ENCODE assay signal across 17 cellular contexts in genomic region chr13:51067376-51068125, GRCh38. TPM values are rescaled to one million over a fixed set of nuclear protein-coding genes. Genes with fewer than 3 reads are reported as not detected.
DNase-seq lines count a peak whose midpoint lies in the region; ATAC-seq and TF ChIP-seq lines count a peak whose summit lies in the region.
"Had no signal": no experiment of that assay in that cellular context is flagged by ENCODE, and none has a peak within 500 bp of the region (broad histone marks: within the 10 kb centered on the region; RNA-seq: fewer than 3 reads in every experiment).

No MANE protein-coding gene starts in this region.

- H4K20me1 ChIP-seq in GM23338 (replicated peaks; ENCODE audit: insufficient read depth), result no peaks in the 10 kb centered on the region

- intact Hi-C loops in naive thymus-derived CD4-positive, alpha-beta T cell (cut with micrococcal nuclease), result loop anchor here in 1 of 2 donors (5.0 kb wide), 1 partner anchor 1765 kb away; no protein-coding TSS in a partner anchor

- no peak overlapping the region for H3K4me3 Mint-ChIP-seq in GM23338
- no peak overlapping the region for H3K4me3 Mint-ChIP-seq in nephron
- no peak overlapping the region for H3K4me3 Mint-ChIP-seq in naive thymus-derived CD4-positive, alpha-beta T cell
- H3K4me3 Mint-ChIP-seq: IgD-negative memory B cell had no signal

- POLR2A ChIA-PET in naive thymus-derived CD4-positive, alpha-beta T cell (lab: Charles Lee), result interaction anchor here (0.5 kb wide), 1 partner anchor 1104 kb away, joined by 3 read pairs; no protein-coding TSS in a partner anchor

- DNase-seq in COR-L47 (lab: John Stamatoyannopoulos, UW), result peak; percentile 18
- DNase-seq in GM23338 (ENCODE audit: low spot score), result no peak
- peak; percentile 62 to 69 for DNase-seq in NCI-H526 (lab: John Stamatoyannopoulos, UW)
- DNase-seq in DMS53 treated with DMSO at 0.1 percent for 48 hours (lab: John Stamatoyannopoulos, UW; ENCODE audit: unreplicated experiment), result no peak
- no peak for DNase-seq in naive thymus-derived CD4-positive, alpha-beta T cell
- DNase-seq: Caco-2, DMS79 treated with DMSO at 0.1 percent for 48 hours, HCEC 1CT, NCI-H1436 treated with DMSO at 0.1 percent for 48 hours, RPMI8226 had no signal

- TF ChIP-seq CTCF in GM23338 (conservative IDR thresholded peaks at IDR 0.05; ENCODE audit: low read depth in 2 of 2) (no peak), nephron (IDR thresholded peaks at IDR 0.05; ENCODE audit: unreplicated experiment in 3 of 3) (no peak)

- H3K9me3 ChIP-seq in naive thymus-derived CD4-positive, alpha-beta T cell (ENCODE audit: control insufficient read depth in 2 of 3, low read length in 3 of 3), result no peaks in the 10 kb centered on the region
- H3K9me3 ChIP-seq: Caco-2 had no signal

- 0 out of 2 replicates have a peak, but pooled peaks cover 3% of the 10 kb centered on the region for H3F3A ChIP-seq in GM23338 (replicated peaks; ENCODE audit: low read depth)

- CTCF ChIA-PET in naive thymus-derived CD4-positive, alpha-beta T cell (lab: Charles Lee), result interaction anchor here (1.3 to 2.8 kb wide), 2 partner anchors 9 to 1091 kb away, joined by 6 to 13 read pairs; no protein-coding TSS in a partner anchor

- no peaks in the 10 kb centered on the region for H3K9me3 Mint-ChIP-seq in GM23338
- H3K9me3 Mint-ChIP-seq in nephron, result no peaks in the 10 kb centered on the region
- H3K9me3 Mint-ChIP-seq in naive thymus-derived CD4-positive, alpha-beta T cell, result no peaks in the 10 kb centered on the region
- H3K9me3 Mint-ChIP-seq: IgD-negative memory B cell had no signal

- H3K27me3 Mint-ChIP-seq in GM23338 (ENCODE audit: insufficient read depth, low read depth, poor library complexity), result peaks cover 4% of the 10 kb centered on the region
- peaks cover 20% of the 10 kb centered on the region for H3K27me3 Mint-ChIP-seq in nephron (ENCODE audit: low read depth)
- peaks cover 15 to 29% (median 25%) of the 10 kb centered on the region in 5 donors for H3K27me3 Mint-ChIP-seq in naive thymus-derived CD4-positive, alpha-beta T cell

- no peaks in the 10 kb centered on the region for H3K79me2 ChIP-seq in GM23338 (replicated peaks; ENCODE audit: insufficient read depth)

- ATAC-seq in GM23338 (no peak), HG02885 (IDR thresholded peaks at IDR 0.05; ENCODE audit: poor library complexity, unreplicated experiment) (no peak)
- no peak for ATAC-seq in naive thymus-derived CD4-positive, alpha-beta T cell

- H3K27ac ChIP-seq in GM23338 (ENCODE audit: low read depth), result no peak overlapping the region
- H3K27ac ChIP-seq in naive thymus-derived CD4-positive, alpha-beta T cell (ENCODE audit: low read depth, low read length), result no peak overlapping the region
- H3K27ac ChIP-seq: C4-2B had no signal

- H3K4me1 Mint-ChIP-seq in GM23338, result peaks cover 19% of the 10 kb centered on the region
- H3K4me1 Mint-ChIP-seq in nephron, result peaks cover 41% of the 10 kb centered on the region
- H3K4me1 Mint-ChIP-seq in naive thymus-derived CD4-positive, alpha-beta T cell, result peaks cover 0 to 37% (median 7%) of the 10 kb centered on the region in 7 donors

- no peaks in the 10 kb centered on the region for H3K36me3 Mint-ChIP-seq in GM23338 (ENCODE audit: low read depth)
- no peaks in the 10 kb centered on the region for H3K36me3 Mint-ChIP-seq in nephron (ENCODE audit: low read depth)
- H3K36me3 Mint-ChIP-seq in naive thymus-derived CD4-positive, alpha-beta T cell, result no peaks in the 10 kb centered on the region

- peaks cover 4% of the 10 kb centered on the region; the same call in 1 of the 2 replicates for H3K9me2 ChIP-seq in GM23338 (ENCODE audit: insufficient read depth)

- H3K27ac Mint-ChIP-seq in GM23338 (no peak overlapping the region), nephron (peak overlapping the region; percentile 22 to 43 (median 31))
- no peak overlapping the region for H3K27ac Mint-ChIP-seq in naive thymus-derived CD4-positive, alpha-beta T cell

- H3K36me3 ChIP-seq in GM23338 (ENCODE audit: insufficient read depth), result no peaks in the 10 kb centered on the region
- no peaks in the 10 kb centered on the region for H3K36me3 ChIP-seq in naive thymus-derived CD4-positive, alpha-beta T cell (ENCODE audit: control insufficient read depth in 2 of 3, insufficient read depth in 3 of 3, low read length in 3 of 3)

- no peak overlapping the region for H3K4me3 ChIP-seq in GM23338
- H3K4me3 ChIP-seq in naive thymus-derived CD4-positive, alpha-beta T cell (ENCODE audit: low read length), result no peak overlapping the region

- H3K4me1 ChIP-seq in GM23338 (ENCODE audit: insufficient read depth), result peaks cover 8% of the 10 kb centered on the region; the same call in 1 of the 2 replicates
- no peaks in the 10 kb centered on the region for H3K4me1 ChIP-seq in naive thymus-derived CD4-positive, alpha-beta T cell (ENCODE audit: control insufficient read depth in 2 of 2, insufficient read depth in 2 of 2, low read length in 2 of 2)
- H3K4me1 ChIP-seq: Caco-2 had no signal

- H3K4me2 ChIP-seq in GM23338, result peak overlapping the region; percentile 50; the same call in 1 of the 2 replicates

- H3K27me3 ChIP-seq in GM23338 (ENCODE audit: insufficient read depth), result no peaks in the 10 kb centered on the region
- H3K27me3 ChIP-seq in naive thymus-derived CD4-positive, alpha-beta T cell (ENCODE audit: control insufficient read depth in 2 of 2, insufficient read depth in 2 of 2, low read length in 2 of 2), result no peaks in the 10 kb centered on the region

- peak overlapping the region; percentile 38 for H2AFZ ChIP-seq in GM23338

TF ChIP-seq in GM23338, 12 proteins besides CTCF, POLR2A, EP300 and RAD21 (continues in another document):
- TF ChIP-seq REST (IDR thresholded peaks at IDR 0.05; ENCODE audit: unreplicated experiment) (no peak), JUNB (IDR thresholded peaks at IDR 0.05; ENCODE audit: unreplicated experiment) (no peak), CREB1 (CRISPR knock-in tag; IDR thresholded peaks at IDR 0.05; ENCODE audit: low read depth) (no peak), ETS1 (IDR thresholded peaks at IDR 0.05) (no peak)

RNA-seq across cellular contexts. Expression of gene C13orf42, which starts 43.5 kb away (rescaled TPM):
- total RNA-seq in GM23338 (2014; rRNA removed; shearing (Covaris generic)), result 9.4 and 24.5 TPM in 2 replicates
- 94.4 and 96.5 TPM in 2 replicates for polyA plus RNA-seq in GM23338 (2016; fragmentation: Nextera tagmentation; extraction: Ambion mirVana)
- total RNA-seq in naive thymus-derived CD4-positive, alpha-beta T cell, result not detected
- not detected for polyA plus RNA-seq in naive thymus-derived CD4-positive, alpha-beta T cell
- total RNA-seq: Caco-2; HT1080; LHCN-M2; T-helper 2 cell treated with Interferon-gamma antibody and Interleukin-4, amounts not matched to agents 100 ng/mL and 5 ng/mL, for 36 hours had no signal
- polyA plus RNA-seq: IgD-negative memory B cell had no signal

Comparison
In these comparisons a context has a peak if more than half of its experiments do, and no peak if none do; other contexts are left out.
1. DNase-seq: peak in COR-L47 (single experiment) and NCI-H526 (2 of 2); none in GM23338 (single experiment), DMS53 treated with DMSO at 0.1 percent for 48 hours (single experiment) and naive thymus-derived CD4-positive, alpha-beta T cell (0 of 9).
2. H3K27ac Mint-ChIP-seq: peak in nephron (3 of 3); none in GM23338 (single experiment) and naive thymus-derived CD4-positive, alpha-beta T cell (0 of 9).
3. RNA of gene C13orf42, which starts 43.5 kb away (total RNA-seq): 9.4 to 24.5 TPM in GM23338; not detected in naive thymus-derived CD4-positive, alpha-beta T cell; every median in the first group is over 10 times any median in the second.